In genomic region chr5:170131235-170131634, GRCh38 we compare ENCODE assay signal across 18 cellular contexts. TPM values are rescaled to one million over a fixed set of nuclear protein-coding genes. Genes with fewer than 3 reads are reported as not detected.
A peak's percentile ranks its signal among the peaks of the same experiment; 100 is the strongest.
DNase-seq lines count a peak whose midpoint lies in the region; ATAC-seq and TF ChIP-seq lines count a peak whose summit lies in the region.
"Had no signal": no experiment of that assay in that cellular context is flagged by ENCODE, and none has a peak within 500 bp of the region (broad histone marks: within the 10 kb centered on the region; RNA-seq: fewer than 3 reads in every experiment).

No MANE protein-coding gene starts in this region.

- no peak for TF ChIP-seq CTCF in right atrium auricular region (IDR thresholded peaks at IDR 0.05)
- TF ChIP-seq CTCF in coronary artery (IDR thresholded peaks at IDR 0.05): no peak
- TF ChIP-seq CTCF in type B pancreatic cell (conservative IDR thresholded peaks at IDR 0.05): no peak
- no peak for TF ChIP-seq CTCF in PC-9 (conservative IDR thresholded peaks at IDR 0.05)

- H3K4me3 ChIP-seq in right atrium auricular region: no peak overlapping the region
- no peak overlapping the region for H3K4me3 ChIP-seq in coronary artery
- H3K4me3 ChIP-seq in PC-9: no peak overlapping the region
- H3K4me3 ChIP-seq: BLaER1, GM23248, HAP-1 had no signal

- no peaks in the 10 kb centered on the region for H3K9me3 Mint-ChIP-seq in type B pancreatic cell

- H3K4me2 ChIP-seq in PC-9: no peak overlapping the region
- H3K4me2 ChIP-seq: BLaER1 had no signal

- H2AFZ ChIP-seq in PC-9: no peak overlapping the region
- H2AFZ ChIP-seq: GM23248 had no signal

- no peaks in the 10 kb centered on the region for H3K9me2 ChIP-seq in PC-9 (ENCODE audit: insufficient read depth)

- no peaks in the 10 kb centered on the region for H3K4me1 Mint-ChIP-seq in type B pancreatic cell (ENCODE audit: unreplicated experiment)

- H3K27ac Mint-ChIP-seq in type B pancreatic cell: no peak overlapping the region
- H3K27ac Mint-ChIP-seq: CD8-positive, alpha-beta T cell had no signal

- no peaks in the 10 kb centered on the region for H4K20me1 ChIP-seq in PC-9 (ENCODE audit: insufficient read depth)
- H4K20me1 ChIP-seq: BLaER1 had no signal

- H3K9me3 ChIP-seq in right atrium auricular region (peaks cover 0 to 20% of the 10 kb centered on the region in 2 donors), PC-9 (ENCODE audit: insufficient read depth, low read depth) (peaks cover 30% of the 10 kb centered on the region)
- H3K9me3 ChIP-seq: HAP-1 had no signal

- H3K4me1 ChIP-seq in right atrium auricular region (no peaks in the 10 kb centered on the region), PC-9 (replicated peaks; ENCODE audit: insufficient read depth) (peaks cover 46% of the 10 kb centered on the region)
- H3K4me1 ChIP-seq: HAP-1 had no signal

- no peaks in the 10 kb centered on the region for H3K79me2 ChIP-seq in PC-9 (ENCODE audit: low read depth)

- H3K27me3 ChIP-seq in right atrium auricular region (no peaks in the 10 kb centered on the region), PC-9 (ENCODE audit: insufficient read depth, low read depth) (no peaks in the 10 kb centered on the region)
- H3K27me3 ChIP-seq: BLaER1 had no signal

- POLR2A ChIA-PET in PC-9 (lab: Charles Lee; ENCODE audit: unreplicated experiment): no interaction called here

- no TSS peak for BruUV-seq in PC-9 (replicated peaks; lab: Mats Ljungman, UMichigan)

- H3K4me3 Mint-ChIP-seq in type B pancreatic cell: no peak overlapping the region
- H3K4me3 Mint-ChIP-seq: CD8-positive, alpha-beta T cell had no signal

- H3K36me3 ChIP-seq in right atrium auricular region (no peaks in the 10 kb centered on the region), PC-9 (ENCODE audit: low read depth) (peaks cover under 1% of the 10 kb centered on the region; the same call in 1 of the 2 replicates)
- H3K36me3 ChIP-seq: BLaER1, HAP-1 had no signal

- H3K27ac ChIP-seq in right atrium auricular region (no peak overlapping the region), coronary artery (no peak overlapping the region), PC-9 (no peak overlapping the region)
- H3K27ac ChIP-seq: BLaER1, GM23248 had no signal

- peaks cover 9% of the 10 kb centered on the region for H3K27me3 Mint-ChIP-seq in type B pancreatic cell

- CTCF ChIA-PET in PC-9 (lab: Charles Lee): no interaction called here

- H3K36me3 Mint-ChIP-seq in type B pancreatic cell: no peaks in the 10 kb centered on the region
- H3K36me3 Mint-ChIP-seq: CD8-positive, alpha-beta T cell had no signal

- H3F3A ChIP-seq in PC-9 (ENCODE audit: insufficient read depth, low read depth): peaks cover 20% of the 10 kb centered on the region

- ATAC-seq in HG03565 (IDR thresholded peaks at IDR 0.05; ENCODE audit: unreplicated experiment): no peak
- ATAC-seq: CD8-positive, alpha-beta T cell had no signal

- DNase-seq in right atrium auricular region (ENCODE audit: low spot score): peak; percentile 21
- DNase-seq in cardiac septum (ENCODE audit: low spot score): no peak
- peak; percentile 21 for DNase-seq in coronary artery (ENCODE audit: low spot score)
- DNase-seq in type B pancreatic cell (ENCODE audit: extremely low spot score, unreplicated experiment): peak; percentile 25
- DNase-seq in PC-9: no peak
- DNase-seq in SW 1271 (lab: John Stamatoyannopoulos, UW): no peak
- DNase-seq: 8988T; Calu3; CD8-positive, alpha-beta T cell; DMS79 treated with DMSO at 0.1 percent for 48 hours; GF-D8; GM23248 had no signal

- intact Hi-C loops in cardiac septum (cut with DNase I): no loop called here
- intact Hi-C loops in PC-9 (cut with micrococcal nuclease; ENCODE audit: unreplicated experiment): no loop called here

RNA-seq across cellular contexts. Expression of gene FOXI1, which starts 25.5 kb away (rescaled TPM):
- not detected for total RNA-seq in right atrium auricular region
- total RNA-seq in cardiac septum: not detected
- total RNA-seq in type B pancreatic cell (ENCODE audit: low replicate concordance): not detected in 2 replicates
- total RNA-seq in PC-9 (2021): not detected in 2 replicates
- total RNA-seq: A673; Calu3; CD8-positive, alpha-beta T cell; GM23248; H4; HT-29 had no signal

Comparison
In these comparisons a context has a peak if more than half of its experiments do, and no peak if none do; other contexts are left out.
1. DNase-seq: peak in right atrium auricular region (single experiment), coronary artery (single experiment) and type B pancreatic cell (single experiment); none in cardiac septum (single experiment), PC-9 (0 of 2) and SW 1271 (0 of 2).